ENCODE assay signal across 1 cellular context in the genomic region with DNA sequence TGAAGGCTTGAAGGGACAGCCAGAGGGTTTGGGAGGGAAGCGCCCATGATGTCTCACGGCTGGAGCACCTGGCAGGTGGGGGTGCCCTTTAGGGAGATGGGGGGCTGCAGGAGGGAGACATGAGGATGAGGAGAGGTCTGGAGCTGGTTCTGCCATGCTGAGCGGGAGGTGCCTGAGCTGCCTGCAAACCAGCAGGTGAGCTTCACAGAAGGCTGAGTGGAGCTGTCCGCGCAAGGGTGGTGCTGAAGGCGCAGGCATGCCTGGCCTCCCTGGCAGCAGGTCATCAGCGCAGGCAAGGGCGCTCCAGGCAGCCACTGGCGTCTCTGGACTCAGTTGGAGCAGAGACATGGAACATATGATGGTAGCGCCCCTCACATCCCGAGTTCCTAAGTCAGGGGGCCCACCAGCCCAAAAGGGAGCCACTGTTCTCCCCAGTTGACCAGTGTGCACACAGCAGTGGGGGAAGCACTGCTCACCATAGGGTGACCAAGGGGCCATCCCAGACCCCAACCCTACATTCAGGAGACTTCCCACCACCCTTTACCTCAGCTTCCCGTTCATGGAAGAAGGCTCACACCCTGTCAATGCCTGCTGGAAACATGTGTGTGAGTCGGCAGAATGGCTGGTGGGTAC.
TF ChIP-seq lines count a peak whose summit lies in the region.

No MANE protein-coding gene starts in this region.

TF ChIP-seq in HepG2, 621 proteins besides CTCF, POLR2A, EP300 and RAD21 (continued from another document and continues in another):
- peak; percentile 70; the same call in 1 of the 2 replicates for TF ChIP-seq ZNF383 (CRISPR knock-in tag; IDR thresholded peaks at IDR 0.05; ENCODE audit: borderline replicate concordance)
- TF ChIP-seq ZNF629 (CRISPR knock-in tag; conservative IDR thresholded peaks at IDR 0.05), result no peak
- no peak for TF ChIP-seq ZSCAN12 (CRISPR knock-in tag; IDR thresholded peaks at IDR 0.05)
- TF ChIP-seq ZFP37 (CRISPR knock-in tag; IDR thresholded peaks at IDR 0.05; ENCODE audit: borderline replicate concordance), result peak; percentile 91; the same call in 1 of the 2 replicates
- TF ChIP-seq, protein P1, sequence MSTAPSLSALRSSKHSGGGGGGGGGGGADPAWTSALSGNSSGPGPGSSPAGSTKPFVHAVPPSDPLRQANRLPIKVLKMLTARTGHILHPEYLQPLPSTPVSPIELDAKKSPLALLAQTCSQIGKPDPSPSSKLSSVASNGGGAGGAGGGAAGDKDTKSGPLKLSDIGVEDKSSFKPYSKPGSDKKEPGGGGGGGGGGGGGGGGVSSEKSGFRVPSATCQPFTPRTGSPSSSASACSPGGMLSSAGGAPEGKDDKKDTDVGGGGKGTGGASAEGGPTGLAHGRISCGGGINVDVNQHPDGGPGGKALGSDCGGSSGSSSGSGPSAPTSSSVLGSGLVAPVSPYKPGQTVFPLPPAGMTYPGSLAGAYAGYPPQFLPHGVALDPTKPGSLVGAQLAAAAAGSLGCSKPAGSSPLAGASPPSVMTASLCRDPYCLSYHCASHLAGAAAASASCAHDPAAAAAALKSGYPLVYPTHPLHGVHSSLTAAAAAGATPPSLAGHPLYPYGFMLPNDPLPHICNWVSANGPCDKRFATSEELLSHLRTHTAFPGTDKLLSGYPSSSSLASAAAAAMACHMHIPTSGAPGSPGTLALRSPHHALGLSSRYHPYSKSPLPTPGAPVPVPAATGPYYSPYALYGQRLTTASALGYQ (CRISPR knock-in tag; IDR thresholded peaks at IDR 0.05), result no peak
- no peak; the same call in 1 of the 2 replicates for TF ChIP-seq ZNF235 (CRISPR knock-in tag; IDR thresholded peaks at IDR 0.05; ENCODE audit: borderline replicate concordance)
- no peak for TF ChIP-seq AGO2 (optimal IDR thresholded peaks at IDR 0.05; ENCODE audit: low read depth, low read length)
- TF ChIP-seq ZNF160 (CRISPR knock-in tag; IDR thresholded peaks at IDR 0.05), result peak; percentile 95
- TF ChIP-seq, protein P2, sequence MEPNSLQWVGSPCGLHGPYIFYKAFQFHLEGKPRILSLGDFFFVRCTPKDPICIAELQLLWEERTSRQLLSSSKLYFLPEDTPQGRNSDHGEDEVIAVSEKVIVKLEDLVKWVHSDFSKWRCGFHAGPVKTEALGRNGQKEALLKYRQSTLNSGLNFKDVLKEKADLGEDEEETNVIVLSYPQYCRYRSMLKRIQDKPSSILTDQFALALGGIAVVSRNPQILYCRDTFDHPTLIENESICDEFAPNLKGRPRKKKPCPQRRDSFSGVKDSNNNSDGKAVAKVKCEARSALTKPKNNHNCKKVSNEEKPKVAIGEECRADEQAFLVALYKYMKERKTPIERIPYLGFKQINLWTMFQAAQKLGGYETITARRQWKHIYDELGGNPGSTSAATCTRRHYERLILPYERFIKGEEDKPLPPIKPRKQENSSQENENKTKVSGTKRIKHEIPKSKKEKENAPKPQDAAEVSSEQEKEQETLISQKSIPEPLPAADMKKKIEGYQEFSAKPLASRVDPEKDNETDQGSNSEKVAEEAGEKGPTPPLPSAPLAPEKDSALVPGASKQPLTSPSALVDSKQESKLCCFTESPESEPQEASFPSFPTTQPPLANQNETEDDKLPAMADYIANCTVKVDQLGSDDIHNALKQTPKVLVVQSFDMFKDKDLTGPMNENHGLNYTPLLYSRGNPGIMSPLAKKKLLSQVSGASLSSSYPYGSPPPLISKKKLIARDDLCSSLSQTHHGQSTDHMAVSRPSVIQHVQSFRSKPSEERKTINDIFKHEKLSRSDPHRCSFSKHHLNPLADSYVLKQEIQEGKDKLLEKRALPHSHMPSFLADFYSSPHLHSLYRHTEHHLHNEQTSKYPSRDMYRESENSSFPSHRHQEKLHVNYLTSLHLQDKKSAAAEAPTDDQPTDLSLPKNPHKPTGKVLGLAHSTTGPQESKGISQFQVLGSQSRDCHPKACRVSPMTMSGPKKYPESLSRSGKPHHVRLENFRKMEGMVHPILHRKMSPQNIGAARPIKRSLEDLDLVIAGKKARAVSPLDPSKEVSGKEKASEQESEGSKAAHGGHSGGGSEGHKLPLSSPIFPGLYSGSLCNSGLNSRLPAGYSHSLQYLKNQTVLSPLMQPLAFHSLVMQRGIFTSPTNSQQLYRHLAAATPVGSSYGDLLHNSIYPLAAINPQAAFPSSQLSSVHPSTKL (CRISPR knock-in tag; IDR thresholded peaks at IDR 0.05), result peak; percentile 74
- TF ChIP-seq, protein P3, sequence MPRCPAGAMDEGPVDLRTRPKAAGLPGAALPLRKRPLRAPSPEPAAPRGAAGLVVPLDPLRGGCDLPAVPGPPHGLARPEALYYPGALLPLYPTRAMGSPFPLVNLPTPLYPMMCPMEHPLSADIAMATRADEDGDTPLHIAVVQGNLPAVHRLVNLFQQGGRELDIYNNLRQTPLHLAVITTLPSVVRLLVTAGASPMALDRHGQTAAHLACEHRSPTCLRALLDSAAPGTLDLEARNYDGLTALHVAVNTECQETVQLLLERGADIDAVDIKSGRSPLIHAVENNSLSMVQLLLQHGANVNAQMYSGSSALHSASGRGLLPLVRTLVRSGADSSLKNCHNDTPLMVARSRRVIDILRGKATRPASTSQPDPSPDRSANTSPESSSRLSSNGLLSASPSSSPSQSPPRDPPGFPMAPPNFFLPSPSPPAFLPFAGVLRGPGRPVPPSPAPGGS (CRISPR knock-in tag; IDR thresholded peaks at IDR 0.05), result no peak; the same call in 1 of the 2 replicates
- TF ChIP-seq, protein P4, sequence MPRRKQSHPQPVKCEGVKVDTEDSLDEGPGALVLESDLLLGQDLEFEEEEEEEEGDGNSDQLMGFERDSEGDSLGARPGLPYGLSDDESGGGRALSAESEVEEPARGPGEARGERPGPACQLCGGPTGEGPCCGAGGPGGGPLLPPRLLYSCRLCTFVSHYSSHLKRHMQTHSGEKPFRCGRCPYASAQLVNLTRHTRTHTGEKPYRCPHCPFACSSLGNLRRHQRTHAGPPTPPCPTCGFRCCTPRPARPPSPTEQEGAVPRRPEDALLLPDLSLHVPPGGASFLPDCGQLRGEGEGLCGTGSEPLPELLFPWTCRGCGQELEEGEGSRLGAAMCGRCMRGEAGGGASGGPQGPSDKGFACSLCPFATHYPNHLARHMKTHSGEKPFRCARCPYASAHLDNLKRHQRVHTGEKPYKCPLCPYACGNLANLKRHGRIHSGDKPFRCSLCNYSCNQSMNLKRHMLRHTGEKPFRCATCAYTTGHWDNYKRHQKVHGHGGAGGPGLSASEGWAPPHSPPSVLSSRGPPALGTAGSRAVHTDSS (CRISPR knock-in tag; conservative IDR thresholded peaks at IDR 0.05), result no peak
- TF ChIP-seq ESRRA (CRISPR knock-in tag; IDR thresholded peaks at IDR 0.05; ENCODE audit: low read depth), result 0 out of 2 replicates have a peak, but pooled peaks have one; percentile 52
- TF ChIP-seq, protein P5, sequence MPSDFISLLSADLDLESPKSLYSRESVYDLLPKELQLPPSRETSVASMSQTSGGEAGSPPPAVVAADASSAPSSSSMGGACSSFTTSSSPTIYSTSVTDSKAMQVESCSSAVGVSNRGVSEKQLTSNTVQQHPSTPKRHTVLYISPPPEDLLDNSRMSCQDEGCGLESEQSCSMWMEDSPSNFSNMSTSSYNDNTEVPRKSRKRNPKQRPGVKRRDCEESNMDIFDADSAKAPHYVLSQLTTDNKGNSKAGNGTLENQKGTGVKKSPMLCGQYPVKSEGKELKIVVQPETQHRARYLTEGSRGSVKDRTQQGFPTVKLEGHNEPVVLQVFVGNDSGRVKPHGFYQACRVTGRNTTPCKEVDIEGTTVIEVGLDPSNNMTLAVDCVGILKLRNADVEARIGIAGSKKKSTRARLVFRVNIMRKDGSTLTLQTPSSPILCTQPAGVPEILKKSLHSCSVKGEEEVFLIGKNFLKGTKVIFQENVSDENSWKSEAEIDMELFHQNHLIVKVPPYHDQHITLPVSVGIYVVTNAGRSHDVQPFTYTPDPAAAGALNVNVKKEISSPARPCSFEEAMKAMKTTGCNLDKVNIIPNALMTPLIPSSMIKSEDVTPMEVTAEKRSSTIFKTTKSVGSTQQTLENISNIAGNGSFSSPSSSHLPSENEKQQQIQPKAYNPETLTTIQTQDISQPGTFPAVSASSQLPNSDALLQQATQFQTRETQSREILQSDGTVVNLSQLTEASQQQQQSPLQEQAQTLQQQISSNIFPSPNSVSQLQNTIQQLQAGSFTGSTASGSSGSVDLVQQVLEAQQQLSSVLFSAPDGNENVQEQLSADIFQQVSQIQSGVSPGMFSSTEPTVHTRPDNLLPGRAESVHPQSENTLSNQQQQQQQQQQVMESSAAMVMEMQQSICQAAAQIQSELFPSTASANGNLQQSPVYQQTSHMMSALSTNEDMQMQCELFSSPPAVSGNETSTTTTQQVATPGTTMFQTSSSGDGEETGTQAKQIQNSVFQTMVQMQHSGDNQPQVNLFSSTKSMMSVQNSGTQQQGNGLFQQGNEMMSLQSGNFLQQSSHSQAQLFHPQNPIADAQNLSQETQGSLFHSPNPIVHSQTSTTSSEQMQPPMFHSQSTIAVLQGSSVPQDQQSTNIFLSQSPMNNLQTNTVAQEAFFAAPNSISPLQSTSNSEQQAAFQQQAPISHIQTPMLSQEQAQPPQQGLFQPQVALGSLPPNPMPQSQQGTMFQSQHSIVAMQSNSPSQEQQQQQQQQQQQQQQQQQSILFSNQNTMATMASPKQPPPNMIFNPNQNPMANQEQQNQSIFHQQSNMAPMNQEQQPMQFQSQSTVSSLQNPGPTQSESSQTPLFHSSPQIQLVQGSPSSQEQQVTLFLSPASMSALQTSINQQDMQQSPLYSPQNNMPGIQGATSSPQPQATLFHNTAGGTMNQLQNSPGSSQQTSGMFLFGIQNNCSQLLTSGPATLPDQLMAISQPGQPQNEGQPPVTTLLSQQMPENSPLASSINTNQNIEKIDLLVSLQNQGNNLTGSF (CRISPR knock-in tag; IDR thresholded peaks at IDR 0.05), result peak; percentile 94; the same call in 1 of the 2 replicates
- TF ChIP-seq, protein P6, sequence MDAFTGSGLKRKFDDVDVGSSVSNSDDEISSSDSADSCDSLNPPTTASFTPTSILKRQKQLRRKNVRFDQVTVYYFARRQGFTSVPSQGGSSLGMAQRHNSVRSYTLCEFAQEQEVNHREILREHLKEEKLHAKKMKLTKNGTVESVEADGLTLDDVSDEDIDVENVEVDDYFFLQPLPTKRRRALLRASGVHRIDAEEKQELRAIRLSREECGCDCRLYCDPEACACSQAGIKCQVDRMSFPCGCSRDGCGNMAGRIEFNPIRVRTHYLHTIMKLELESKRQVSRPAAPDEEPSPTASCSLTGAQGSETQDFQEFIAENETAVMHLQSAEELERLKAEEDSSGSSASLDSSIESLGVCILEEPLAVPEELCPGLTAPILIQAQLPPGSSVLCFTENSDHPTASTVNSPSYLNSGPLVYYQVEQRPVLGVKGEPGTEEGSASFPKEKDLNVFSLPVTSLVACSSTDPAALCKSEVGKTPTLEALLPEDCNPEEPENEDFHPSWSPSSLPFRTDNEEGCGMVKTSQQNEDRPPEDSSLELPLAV (CRISPR knock-in tag; conservative IDR thresholded peaks at IDR 0.05; ENCODE audit: low read depth), result no peak
- TF ChIP-seq ZSCAN29 (CRISPR knock-in tag; conservative IDR thresholded peaks at IDR 0.05), result no peak
- peak; percentile 71; the same call in 1 of the 2 replicates for TF ChIP-seq ZSCAN25 (CRISPR knock-in tag; IDR thresholded peaks at IDR 0.05)
- 0 out of 2 replicates have a peak, but pooled peaks have one; percentile 23 for TF ChIP-seq NFYC (CRISPR knock-in tag; IDR thresholded peaks at IDR 0.05)
- no peak for TF ChIP-seq KDM6A (CRISPR knock-in tag; IDR thresholded peaks at IDR 0.05; ENCODE audit: low read depth)
- TF ChIP-seq, protein P7, sequence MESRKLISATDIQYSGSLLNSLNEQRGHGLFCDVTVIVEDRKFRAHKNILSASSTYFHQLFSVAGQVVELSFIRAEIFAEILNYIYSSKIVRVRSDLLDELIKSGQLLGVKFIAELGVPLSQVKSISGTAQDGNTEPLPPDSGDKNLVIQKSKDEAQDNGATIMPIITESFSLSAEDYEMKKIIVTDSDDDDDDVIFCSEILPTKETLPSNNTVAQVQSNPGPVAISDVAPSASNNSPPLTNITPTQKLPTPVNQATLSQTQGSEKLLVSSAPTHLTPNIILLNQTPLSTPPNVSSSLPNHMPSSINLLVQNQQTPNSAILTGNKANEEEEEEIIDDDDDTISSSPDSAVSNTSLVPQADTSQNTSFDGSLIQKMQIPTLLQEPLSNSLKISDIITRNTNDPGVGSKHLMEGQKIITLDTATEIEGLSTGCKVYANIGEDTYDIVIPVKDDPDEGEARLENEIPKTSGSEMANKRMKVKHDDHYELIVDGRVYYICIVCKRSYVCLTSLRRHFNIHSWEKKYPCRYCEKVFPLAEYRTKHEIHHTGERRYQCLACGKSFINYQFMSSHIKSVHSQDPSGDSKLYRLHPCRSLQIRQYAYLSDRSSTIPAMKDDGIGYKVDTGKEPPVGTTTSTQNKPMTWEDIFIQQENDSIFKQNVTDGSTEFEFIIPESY (CRISPR knock-in tag; IDR thresholded peaks at IDR 0.05), result peak; percentile 34; the same call in 1 of the 2 replicates
- TF ChIP-seq ZNF816 (CRISPR knock-in tag; IDR thresholded peaks at IDR 0.05; ENCODE audit: borderline replicate concordance), result no peak
- TF ChIP-seq, protein P8, sequence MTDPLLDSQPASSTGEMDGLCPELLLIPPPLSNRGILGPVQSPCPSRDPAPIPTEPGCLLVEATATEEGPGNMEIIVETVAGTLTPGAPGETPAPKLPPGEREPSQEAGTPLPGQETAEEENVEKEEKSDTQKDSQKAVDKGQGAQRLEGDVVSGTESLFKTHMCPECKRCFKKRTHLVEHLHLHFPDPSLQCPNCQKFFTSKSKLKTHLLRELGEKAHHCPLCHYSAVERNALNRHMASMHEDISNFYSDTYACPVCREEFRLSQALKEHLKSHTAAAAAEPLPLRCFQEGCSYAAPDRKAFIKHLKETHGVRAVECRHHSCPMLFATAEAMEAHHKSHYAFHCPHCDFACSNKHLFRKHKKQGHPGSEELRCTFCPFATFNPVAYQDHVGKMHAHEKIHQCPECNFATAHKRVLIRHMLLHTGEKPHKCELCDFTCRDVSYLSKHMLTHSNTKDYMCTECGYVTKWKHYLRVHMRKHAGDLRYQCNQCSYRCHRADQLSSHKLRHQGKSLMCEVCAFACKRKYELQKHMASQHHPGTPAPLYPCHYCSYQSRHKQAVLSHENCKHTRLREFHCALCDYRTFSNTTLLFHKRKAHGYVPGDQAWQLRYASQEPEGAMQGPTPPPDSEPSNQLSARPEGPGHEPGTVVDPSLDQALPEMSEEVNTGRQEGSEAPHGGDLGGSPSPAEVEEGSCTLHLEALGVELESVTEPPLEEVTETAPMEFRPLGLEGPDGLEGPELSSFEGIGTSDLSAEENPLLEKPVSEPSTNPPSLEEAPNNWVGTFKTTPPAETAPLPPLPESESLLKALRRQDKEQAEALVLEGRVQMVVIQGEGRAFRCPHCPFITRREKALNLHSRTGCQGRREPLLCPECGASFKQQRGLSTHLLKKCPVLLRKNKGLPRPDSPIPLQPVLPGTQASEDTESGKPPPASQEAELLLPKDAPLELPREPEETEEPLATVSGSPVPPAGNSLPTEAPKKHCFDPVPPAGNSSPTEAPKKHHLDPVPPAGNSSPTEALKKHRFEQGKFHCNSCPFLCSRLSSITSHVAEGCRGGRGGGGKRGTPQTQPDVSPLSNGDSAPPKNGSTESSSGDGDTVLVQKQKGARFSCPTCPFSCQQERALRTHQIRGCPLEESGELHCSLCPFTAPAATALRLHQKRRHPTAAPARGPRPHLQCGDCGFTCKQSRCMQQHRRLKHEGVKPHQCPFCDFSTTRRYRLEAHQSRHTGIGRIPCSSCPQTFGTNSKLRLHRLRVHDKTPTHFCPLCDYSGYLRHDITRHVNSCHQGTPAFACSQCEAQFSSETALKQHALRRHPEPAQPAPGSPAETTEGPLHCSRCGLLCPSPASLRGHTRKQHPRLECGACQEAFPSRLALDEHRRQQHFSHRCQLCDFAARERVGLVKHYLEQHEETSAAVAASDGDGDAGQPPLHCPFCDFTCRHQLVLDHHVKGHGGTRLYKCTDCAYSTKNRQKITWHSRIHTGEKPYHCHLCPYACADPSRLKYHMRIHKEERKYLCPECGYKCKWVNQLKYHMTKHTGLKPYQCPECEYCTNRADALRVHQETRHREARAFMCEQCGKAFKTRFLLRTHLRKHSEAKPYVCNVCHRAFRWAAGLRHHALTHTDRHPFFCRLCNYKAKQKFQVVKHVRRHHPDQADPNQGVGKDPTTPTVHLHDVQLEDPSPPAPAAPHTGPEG (CRISPR knock-in tag; IDR thresholded peaks at IDR 0.05), result peak; percentile 72; the same call in 1 of the 2 replicates
